Comparison of ENCODE assay signal across 22 cellular contexts in genomic region chr11:45909594-45910475, GRCh38. TPM values are rescaled to one million over a fixed set of nuclear protein-coding genes. Genes with fewer than 3 reads are reported as not detected.
DNase-seq lines count a peak whose midpoint lies in the region; TF ChIP-seq lines count a peak whose summit lies in the region.
"Had no signal": no experiment of that assay in that cellular context is flagged by ENCODE, and none has a peak within 500 bp of the region (broad histone marks: within the 10 kb centered on the region; RNA-seq: fewer than 3 reads in every experiment).

No MANE protein-coding gene starts in this region.

- H3K4me1 Mint-ChIP-seq in Caco-2 (ENCODE audit: low read depth, unreplicated experiment) = no peaks in the 10 kb centered on the region

- no peak overlapping the region for H3K4me3 Mint-ChIP-seq in Caco-2 (ENCODE audit: unreplicated experiment)
- H3K4me3 Mint-ChIP-seq: CD14-positive monocyte had no signal

- H3K27me3 ChIP-seq in Caco-2 (replicated peaks; ENCODE audit: control insufficient read depth, insufficient read depth, low read length) = no peaks in the 10 kb centered on the region
- H3K27me3 ChIP-seq: BE2C; BLaER1 treated with 17β-estradiol and CSF1 and Interleukin-3, amounts not matched to agents 10 nM and 100 nM had no signal

- H3K4me1 ChIP-seq in Caco-2 = no peaks in the 10 kb centered on the region; the same call in 1 of the 2 replicates
- H3K4me1 ChIP-seq: A549, BE2C had no signal

- CTCF ChIA-PET in Caco-2 (lab: Charles Lee) = interaction anchor here (0.9 kb wide), 1 partner anchor 97 kb away, joined by 3 read pairs; no protein-coding TSS in a partner anchor

- no peak overlapping the region for H3K4me3 ChIP-seq in Caco-2 (ENCODE audit: low read depth, low read length)
- H3K4me3 ChIP-seq: A549; BLaER1 treated with 17β-estradiol and CSF1 and Interleukin-3, amounts not matched to agents 10 nM and 100 nM; GM23248 had no signal

- TF ChIP-seq CTCF in Caco-2 (IDR thresholded peaks at IDR 0.05; ENCODE audit: insufficient read depth in 1 of 2, low read depth in 1 of 2, low read length in 1 of 2, severe bottlenecking in 1 of 2, unreplicated experiment in 1 of 2) = no peak

- peak overlapping the region; percentile 24 for H3K27ac ChIP-seq in angular gyrus (ENCODE audit: low read depth, low read length)
- H3K27ac ChIP-seq: A549; BLaER1 treated with 17β-estradiol and CSF1 and Interleukin-3, amounts not matched to agents 10 nM and 100 nM; GM23248 had no signal

- H3K9me3 ChIP-seq in Caco-2 = no peaks in the 10 kb centered on the region
- H3K9me3 ChIP-seq: A549; BE2C; BLaER1 treated with 17β-estradiol and CSF1 and Interleukin-3, amounts not matched to agents 10 nM and 100 nM had no signal

- H3K27me3 Mint-ChIP-seq in Caco-2 (ENCODE audit: insufficient read depth, unreplicated experiment) = no peaks in the 10 kb centered on the region
- H3K27me3 Mint-ChIP-seq: CD4-positive, alpha-beta T cell had no signal

- POLR2A ChIA-PET in Caco-2 (lab: Charles Lee) = interaction anchor here (1.2 kb wide), 1 partner anchor 12 kb away, joined by 3 read pairs; no protein-coding TSS in a partner anchor

- intact Hi-C loops in Caco-2 (cut with micrococcal nuclease; ENCODE audit: unreplicated experiment) = no loop called here

- peaks cover 34% of the 10 kb centered on the region for H3K36me3 Mint-ChIP-seq in Caco-2 (ENCODE audit: insufficient read depth, unreplicated experiment)

- no peak overlapping the region for H3K27ac Mint-ChIP-seq in Caco-2 (ENCODE audit: unreplicated experiment)
- H3K27ac Mint-ChIP-seq: CD4-positive, alpha-beta T cell had no signal

- peaks cover 3% of the 10 kb centered on the region for H3K36me3 ChIP-seq in Caco-2 (ENCODE audit: control insufficient read depth, insufficient read depth, low read length)
- H3K36me3 ChIP-seq: BE2C had no signal

- no peaks in the 10 kb centered on the region for H3K9me3 Mint-ChIP-seq in Caco-2 (ENCODE audit: unreplicated experiment)
- H3K9me3 Mint-ChIP-seq: CD4-positive, alpha-beta T cell; CD8-positive, alpha-beta memory T cell had no signal

- in situ Hi-C loops in G401 (cut with HindIII; ENCODE audit: low sequenced_read_pairs) = no loop called here

- no TSS peak for BruUV-seq in Caco-2 (replicated peaks; lab: Mats Ljungman, UMichigan)

- DNase-seq in G401 (ENCODE audit: low spot score) (peak; percentile 64), cerebellar cortex (ENCODE audit: low spot score) (peak; percentile 44), medulla oblongata (ENCODE audit: extremely low spot score) (peak; percentile 36), Caco-2 (no peak), NCI-H1436 (lab: John Stamatoyannopoulos, UW) (no peak), NCI-H226 (no peak)
- DNase-seq in activated CD8-positive, alpha-beta memory T cell treated with anti-CD3 and anti-CD28 coated beads, Interleukin-2, amount 50 U/mL, for 4 hours = no peak
- DNase-seq: 8988T; ACHN; AML-193; BE2C; Calu3; CD4-positive, alpha-beta T cell; CD8-positive, alpha-beta memory T cell; DMS53; DMS79 treated with DMSO at 0.1 percent for 48 hours; GM23248; H7 had no signal

RNA-seq across cellular contexts. Expression of gene FREY1, which starts 2.8 kb away (rescaled TPM):
- 0.24 TPM in 1 of 2 replicates, not detected in the other for total RNA-seq in G401 (2014; rRNA removed; shearing (Covaris generic))
- 1.2 and 1.3 TPM in 2 replicates for total RNA-seq in Caco-2 (2022)
- total RNA-seq: GM23248 had no signal

RNA-seq across cellular contexts. Expression of gene PEX16, which starts 7.8 kb away (rescaled TPM):
- 32.5 and 38.8 TPM in 2 replicates for total RNA-seq in G401 (2014; rRNA removed; shearing (Covaris generic))
- total RNA-seq in Caco-2 (2022) = 41.4 and 45.8 TPM in 2 replicates

RNA-seq across cellular contexts. Expression of gene LARGE2, which starts 12.6 kb away (rescaled TPM):
- not detected in 2 replicates for total RNA-seq in G401 (2014; rRNA removed; shearing (Covaris generic))
- 62.3 and 67.4 TPM in 2 replicates for total RNA-seq in Caco-2 (2022)
- total RNA-seq: GM23248 had no signal

RNA-seq across cellular contexts. Expression of gene MAPK8IP1, which starts 24.4 kb away (rescaled TPM):
- total RNA-seq in G401 (2014; rRNA removed; shearing (Covaris generic)) = 32.5 and 38.5 TPM in 2 replicates
- 8.2 and 8.5 TPM in 2 replicates for total RNA-seq in Caco-2 (2022)

Comparison
In these comparisons a context has a peak if more than half of its experiments do, and no peak if none do; other contexts are left out.
1. DNase-seq: peak in G401 (single experiment), cerebellar cortex (single experiment) and medulla oblongata (single experiment); none in Caco-2 (0 of 2), activated CD8-positive, alpha-beta memory T cell treated with anti-CD3 and anti-CD28 coated beads, Interleukin-2, amount 50 U/mL, for 4 hours (single experiment), NCI-H1436 (single experiment) and NCI-H226 (single experiment).
2. RNA of gene LARGE2, which starts 12.6 kb away (total RNA-seq): 62.3 to 67.4 TPM in Caco-2; not detected in G401; every median in the first group is over 10 times any median in the second.